Comparison of ENCODE assay signal across 1 cellular context in the genomic region with DNA sequence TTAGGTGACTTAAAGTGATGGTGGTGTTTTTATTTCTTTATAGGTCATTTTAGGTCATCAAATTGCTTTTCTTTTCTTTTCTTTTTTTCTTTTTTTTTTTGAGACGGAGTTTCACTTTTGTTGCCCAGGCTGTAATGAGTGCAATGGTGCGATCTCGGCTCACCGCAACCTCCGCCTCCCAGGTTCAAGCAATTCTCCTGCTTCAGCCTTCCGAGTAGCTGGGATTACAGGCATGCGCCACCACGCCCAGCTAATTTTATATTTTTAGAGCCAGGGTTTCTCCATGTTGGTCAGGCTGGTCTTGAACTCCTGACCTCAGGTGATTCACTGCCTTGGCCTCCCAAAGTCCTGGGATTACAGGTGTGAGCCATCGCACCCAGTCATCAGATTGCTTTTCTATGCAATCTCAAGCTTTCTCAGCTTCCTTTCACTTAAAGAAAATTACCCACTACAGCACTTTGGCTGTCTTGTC.
TF ChIP-seq lines count a peak whose summit lies in the region.

No MANE protein-coding gene starts in this region.

TF ChIP-seq in HEK293, 187 proteins besides CTCF, POLR2A, EP300 and RAD21 (continued from another document):
- TF ChIP-seq GFI1B (tag by site-specific recombination; IDR thresholded peaks at IDR 0.05) (0 out of 2 replicates have a peak, but pooled peaks have one; percentile 7), GLIS1 (tag by site-specific recombination; IDR thresholded peaks at IDR 0.05) (peak; percentile 23; the same call in 1 of the 2 replicates), ZNF394 (tag by site-specific recombination; IDR thresholded peaks at IDR 0.05; ENCODE audit: borderline replicate concordance) (peak; percentile 52; the same call in 1 of the 2 replicates), ZNF366 (tag by site-specific recombination; conservative IDR thresholded peaks at IDR 0.05) (peak; percentile 34; the same call in 1 of the 2 replicates), KLF8 (tag by site-specific recombination; IDR thresholded peaks at IDR 0.05) (peak; percentile 28; the same call in 1 of the 2 replicates), PRDM1 (tag by site-specific recombination; IDR thresholded peaks at IDR 0.05) (peak; percentile 92), ZEB2 (tag by site-specific recombination; IDR thresholded peaks at IDR 0.05) (peak; percentile 55)
